13 cellular contexts compared by ENCODE assay signal in genomic region chr18:10169064-10169562, GRCh38.
DNase-seq lines count a peak whose midpoint lies in the region; ATAC-seq and TF ChIP-seq lines count a peak whose summit lies in the region.
"Had no signal": no experiment of that assay in that cellular context is flagged by ENCODE, and none has a peak within 500 bp of the region (broad histone marks: within the 10 kb centered on the region; RNA-seq: fewer than 3 reads in every experiment).

No MANE protein-coding gene starts in this region.

- no peaks in the 10 kb centered on the region for H3K79me1 ChIP-seq in IMR-90 (ENCODE audit: low read depth in 1 of 2, low read length in 2 of 2)

- H2BK5ac ChIP-seq in IMR-90 (ENCODE audit: low read depth, low read length, poor library complexity, severe bottlenecking): no peak overlapping the region

- TF ChIP-seq POLR2A in IMR-90 (IDR thresholded peaks at IDR 0.05; ENCODE audit: low read depth, low read length): no peak

- H3K36me3 ChIP-seq in IMR-90 (ENCODE audit: control insufficient read depth, insufficient read depth, low read length) (no peaks in the 10 kb centered on the region), psoas muscle (ENCODE audit: insufficient read depth in 1 of 2, low read depth in 1 of 2) (no peaks in the 10 kb centered on the region)
- H3K36me3 ChIP-seq: HAP-1 had no signal

- H3K9me1 ChIP-seq in IMR-90 (ENCODE audit: insufficient read depth, low read length): no peaks in the 10 kb centered on the region; the same call in 1 of the 2 replicates

- intact Hi-C loops in IMR-90 (cut with micrococcal nuclease) (no loop called here), psoas muscle (cut with DNase I) (loop anchor here in 1 of 2 donors (5.0 kb wide), 1 partner anchor 52 kb away; no protein-coding TSS in a partner anchor)

- H3K27ac ChIP-seq in IMR-90 (ENCODE audit: insufficient read depth, low read length) (no peak overlapping the region), psoas muscle (no peak overlapping the region)

- peaks cover 1% of the 10 kb centered on the region for H3K9me3 Mint-ChIP-seq in nephron progenitor cell
- peaks cover 0 to under 1% of the 10 kb centered on the region in 2 donors for H3K9me3 Mint-ChIP-seq in stimulated activated naive B cell treated with anti-CD40 and anti-IgM and Interleukin-4, amounts not matched to agents 10 μg/mL and 1 μg/mL and 100 μg/mL, for 72 hours

- H3K4me3 Mint-ChIP-seq in nephron progenitor cell: no peak overlapping the region
- H3K4me3 Mint-ChIP-seq in stimulated activated naive B cell treated with anti-CD40 and anti-IgM and Interleukin-4, amounts not matched to agents 10 μg/mL and 1 μg/mL and 100 μg/mL, for 72 hours: no peak overlapping the region

- no peak overlapping the region for H2BK20ac ChIP-seq in IMR-90 (ENCODE audit: low read depth, low read length)

- H3K9me3 ChIP-seq in IMR-90 (ENCODE audit: control insufficient read depth, insufficient read depth, low read length): no peaks in the 10 kb centered on the region
- H3K9me3 ChIP-seq in psoas muscle: no peaks in the 10 kb centered on the region
- H3K9me3 ChIP-seq: HAP-1 had no signal

- peaks cover 35% of the 10 kb centered on the region for H3K4me1 Mint-ChIP-seq in nephron progenitor cell
- peaks cover 0 to 8% of the 10 kb centered on the region in 2 donors for H3K4me1 Mint-ChIP-seq in stimulated activated naive B cell treated with anti-CD40 and anti-IgM and Interleukin-4, amounts not matched to agents 10 μg/mL and 1 μg/mL and 100 μg/mL, for 72 hours

- H4K20me1 ChIP-seq in IMR-90 (ENCODE audit: insufficient read depth, low read length): no peaks in the 10 kb centered on the region

- H3K4me3 ChIP-seq in IMR-90 (ENCODE audit: insufficient read depth, low read depth, low read length): no peak overlapping the region
- no peak overlapping the region for H3K4me3 ChIP-seq in retinal pigment epithelial cell (ENCODE audit: low read length)
- H3K4me3 ChIP-seq in psoas muscle: no peak overlapping the region
- H3K4me3 ChIP-seq: HAP-1 had no signal

- no peak overlapping the region for H2BK15ac ChIP-seq in IMR-90 (ENCODE audit: low read depth, low read length)

- H4K91ac ChIP-seq in IMR-90 (ENCODE audit: insufficient read depth, low read depth, low read length): no peak overlapping the region

- H3K27ac Mint-ChIP-seq in nephron progenitor cell: no peak overlapping the region
- H3K27ac Mint-ChIP-seq in stimulated activated naive B cell treated with anti-CD40 and anti-IgM and Interleukin-4, amounts not matched to agents 10 μg/mL and 1 μg/mL and 100 μg/mL, for 72 hours: no peak overlapping the region

- H2AK5ac ChIP-seq in IMR-90 (ENCODE audit: low read depth, low read length): no peak overlapping the region

- CTCF ChIA-PET in IMR-90 (lab: Yijun Ruan, JAX): interaction anchor here (2.2 kb wide), 1 partner anchor 16 kb away, joined by 8 read pairs; no protein-coding TSS in a partner anchor

- H3K18ac ChIP-seq in IMR-90 (ENCODE audit: low read depth, low read length): no peak overlapping the region

- in situ Hi-C loops in IMR-90 (cut with MboI; ENCODE audit: low sequenced_read_pairs): no loop called here

- H3K56ac ChIP-seq in IMR-90 (ENCODE audit: extremely low read depth, insufficient read depth, low read length): no peak overlapping the region

- H3K36me3 Mint-ChIP-seq in nephron progenitor cell (ENCODE audit: low read depth): no peaks in the 10 kb centered on the region
- no peaks in the 10 kb centered on the region for H3K36me3 Mint-ChIP-seq in stimulated activated naive B cell treated with anti-CD40 and anti-IgM and Interleukin-4, amounts not matched to agents 10 μg/mL and 1 μg/mL and 100 μg/mL, for 72 hours

- DNase-seq in IMR-90 (peak; percentile 72), NCI-H748 treated with DMSO at 0.1 percent for 48 hours (lab: John Stamatoyannopoulos, UW) (peak; percentile 7), dermis blood vessel endothelial cell (peak; percentile 75), retinal pigment epithelial cell (ENCODE audit: low read depth) (peak; percentile 13), psoas muscle (no peak), T-helper 2 cell (no peak), nephron progenitor cell (no peak)
- no peak for DNase-seq in stimulated activated naive B cell treated with anti-CD40 and anti-IgM and Interleukin-4, amounts not matched to agents 10 μg/mL and 1 μg/mL and 100 μg/mL, for 72 hours
- DNase-seq: activated naive CD4-positive, alpha-beta T cell treated with anti-CD3 and anti-CD28 coated beads, Interleukin-2, amount 50 U/mL, for 16 hours; effector memory CD4-positive, alpha-beta T cell; Karpas-422 had no signal

- no peak for TF ChIP-seq RAD21 in IMR-90 (IDR thresholded peaks at IDR 0.05; ENCODE audit: low read length)

- no CpG with 5 or more reads among the region's 4 CpGs for WGBS in IMR-90 (ENCODE audit: extremely low coverage in 2 of 2, insufficient read length in 1 of 2), 2 experiments
- whole genome bisulfite sequencing in psoas muscle, 3 donors: 64 to 79% (median 69%) methylated on average over 4 of the region's 4 CpGs

- no TSS peak for BruUV-seq in IMR-90 (replicated peaks; lab: Mats Ljungman, UMichigan)

- H3K9ac ChIP-seq in IMR-90 (ENCODE audit: low read depth, low read length): no peak overlapping the region

- no peak overlapping the region for H2BK120ac ChIP-seq in IMR-90 (ENCODE audit: low read depth, low read length)

- TF ChIP-seq CTCF in IMR-90 (conservative IDR thresholded peaks at IDR 0.05; ENCODE audit: low read depth, low read length) (no peak), retinal pigment epithelial cell (conservative IDR thresholded peaks at IDR 0.05; ENCODE audit: low read depth, low read length) (no peak), psoas muscle (IDR thresholded peaks at IDR 0.05) (no peak), nephron progenitor cell (IDR thresholded peaks at IDR 0.05) (no peak)

- POLR2A ChIA-PET in IMR-90 (lab: Charles Lee; ENCODE audit: unreplicated experiment): no interaction called here

- H3K23ac ChIP-seq in IMR-90 (ENCODE audit: low read depth, low read length): no peak overlapping the region

- no peak overlapping the region for H3K4ac ChIP-seq in IMR-90 (ENCODE audit: low read depth, low read length)

- H3K14ac ChIP-seq in IMR-90 (replicated peaks; ENCODE audit: low read depth, low read length): no peak overlapping the region; the same call in 1 of the 2 replicates

- dilution Hi-C loops in IMR-90 (cut with HindIII; ENCODE audit: low sequenced_read_pairs, unreplicated experiment): no loop called here

- no peak overlapping the region for H3K4me2 ChIP-seq in IMR-90 (ENCODE audit: low read depth, low read length)

- no peaks in the 10 kb centered on the region; the same call in 1 of the 2 replicates for H3K27me3 ChIP-seq in IMR-90 (ENCODE audit: control insufficient read depth, insufficient read depth, low read length)
- no peaks in the 10 kb centered on the region for H3K27me3 ChIP-seq in psoas muscle (ENCODE audit: insufficient read depth in 3 of 3, low read length in 2 of 3)

- H4K5ac ChIP-seq in IMR-90 (ENCODE audit: low read depth, low read length): no peak overlapping the region

- H3K27me3 Mint-ChIP-seq in nephron progenitor cell (ENCODE audit: low read depth, poor library complexity): no peaks in the 10 kb centered on the region
- H3K27me3 Mint-ChIP-seq in stimulated activated naive B cell treated with anti-CD40 and anti-IgM and Interleukin-4, amounts not matched to agents 10 μg/mL and 1 μg/mL and 100 μg/mL, for 72 hours: no peaks in the 10 kb centered on the region

- H4K8ac ChIP-seq in IMR-90 (ENCODE audit: low read depth in 2 of 2, low read length in 2 of 2): 0 out of 4 replicates have a peak overlapping the region, but pooled peaks of 1 of the 2 experiments have one; percentile 7

- ATAC-seq in IMR-90 (ENCODE audit: low read depth) (peak; percentile 89), psoas muscle (no peak)
- ATAC-seq in stimulated activated naive B cell treated with anti-CD40 and anti-IgM and Interleukin-4, amounts not matched to agents 10 μg/mL and 1 μg/mL and 100 μg/mL, for 72 hours (replicated peaks): no peak
- ATAC-seq: sciatic nerve had no signal

- H2AFZ ChIP-seq in IMR-90 (replicated peaks; ENCODE audit: low read length, poor library complexity): no peak overlapping the region

- no peak overlapping the region for H2AK9ac ChIP-seq in IMR-90 (replicated peaks; ENCODE audit: low read depth, low read length, poor library complexity)

- H3K4me1 ChIP-seq in IMR-90 (ENCODE audit: control insufficient read depth, insufficient read depth, low read length) (peaks cover 7% of the 10 kb centered on the region; the same call in 1 of the 2 replicates), psoas muscle (no peaks in the 10 kb centered on the region)
- H3K4me1 ChIP-seq: HAP-1 had no signal

TF ChIP-seq in IMR-90, 13 proteins besides CTCF, POLR2A, EP300 and RAD21:
- no peak for TF ChIP-seq FOS (IDR thresholded peaks at IDR 0.05; ENCODE audit: low read depth, low read length)
- peak; percentile 91 for TF ChIP-seq BHLHE40 (IDR thresholded peaks at IDR 0.05; ENCODE audit: low read depth, low read length)
- TF ChIP-seq USF2 (IDR thresholded peaks at IDR 0.05; ENCODE audit: low read depth, low read length): no peak
- no peak for TF ChIP-seq SMC3 (IDR thresholded peaks at IDR 0.05; ENCODE audit: low read depth, low read length)
- TF ChIP-seq RFX5 (IDR thresholded peaks at IDR 0.05; ENCODE audit: low read depth, low read length): no peak
- TF ChIP-seq CHD1 (IDR thresholded peaks at IDR 0.05; ENCODE audit: low read depth, low read length): no peak

Comparison
In these comparisons a context has a peak if more than half of its experiments do, and no peak if none do; other contexts are left out.
1. DNase-seq: peak in IMR-90 (single experiment), NCI-H748 treated with DMSO at 0.1 percent for 48 hours (single experiment), dermis blood vessel endothelial cell (single experiment) and retinal pigment epithelial cell (single experiment); none in psoas muscle (0 of 2), T-helper 2 cell (0 of 5), nephron progenitor cell (single experiment) and stimulated activated naive B cell treated with anti-CD40 and anti-IgM and Interleukin-4, amounts not matched to agents 10 μg/mL and 1 μg/mL and 100 μg/mL, for 72 hours (single experiment).